In the genomic region with DNA sequence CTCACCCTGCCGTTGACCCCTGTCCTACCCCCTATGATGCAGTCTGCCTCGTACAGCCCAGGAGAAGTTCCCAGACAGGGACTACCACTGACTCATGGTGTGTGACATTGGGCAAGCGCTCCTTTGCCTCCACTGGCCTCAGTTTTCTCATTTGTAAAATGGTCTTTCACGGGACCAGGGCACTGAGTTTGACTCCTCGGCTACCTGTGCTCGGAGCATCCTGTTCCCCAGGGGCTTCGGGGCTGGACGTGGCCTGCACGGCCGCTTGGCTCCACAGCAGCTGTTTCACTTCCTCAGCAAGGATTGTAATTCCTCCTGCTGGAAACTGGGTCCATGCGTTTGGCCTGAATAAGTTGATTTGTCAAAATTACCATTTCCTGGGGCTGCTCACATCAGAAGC, we compare ENCODE assay signal across 16 cellular contexts.
"Had no signal": no experiment of that assay in that cellular context is flagged by ENCODE, and none has a peak within 500 bp of the region (broad histone marks: within the 10 kb centered on the region; RNA-seq: fewer than 3 reads in every experiment).

No MANE protein-coding gene starts in this region.

- H3K4me3 Mint-ChIP-seq: activated naive CD4-positive, alpha-beta T cell treated with anti-CD3 and anti-CD28 coated beads, Interleukin-2, amount 10 ng/mL, durations not matched to agents 7 days and 5 days; activated T-helper 17 cell treated with anti-CD3 and anti-CD28 coated beads, Interleukin-2, amount 50 U/mL, for 72 hours; dendritic cell treated with granulocyte-macrophage colony-stimulating factor and Interleukin-4, amounts not matched to agents 40 ng/mL and 50 ng/mL, for 4 days; nephron had no signal

- H3K27me3 ChIP-seq: ascending aorta, breast epithelium, gastrocnemius medialis, heart left ventricle had no signal

- H3K9me3 Mint-ChIP-seq: dendritic cell treated with granulocyte-macrophage colony-stimulating factor and Interleukin-4, amounts not matched to agents 40 ng/mL and 50 ng/mL, for 4 days had no signal

- H3K4me1 Mint-ChIP-seq: activated naive CD4-positive, alpha-beta T cell treated with anti-CD3 and anti-CD28 coated beads, Interleukin-2, amount 10 ng/mL, durations not matched to agents 7 days and 5 days; activated T-helper 17 cell treated with anti-CD3 and anti-CD28 coated beads, Interleukin-2, amount 50 U/mL, for 72 hours; nephron had no signal

- H3K4me1 ChIP-seq: ascending aorta, breast epithelium, gastrocnemius medialis, heart left ventricle had no signal

- H3K9me3 ChIP-seq: ascending aorta, breast epithelium, gastrocnemius medialis had no signal

- H3K27ac ChIP-seq: ascending aorta, breast epithelium, gastrocnemius medialis, heart left ventricle had no signal

- H3K36me3 Mint-ChIP-seq: activated naive CD4-positive, alpha-beta T cell treated with anti-CD3 and anti-CD28 coated beads, Interleukin-2, amount 10 ng/mL, durations not matched to agents 7 days and 5 days had no signal

- H3K27ac Mint-ChIP-seq: activated naive CD4-positive, alpha-beta T cell treated with anti-CD3 and anti-CD28 coated beads, Interleukin-2, amount 10 ng/mL, durations not matched to agents 7 days and 5 days; activated T-helper 17 cell treated with anti-CD3 and anti-CD28 coated beads, Interleukin-2, amount 50 U/mL, for 72 hours; dendritic cell treated with granulocyte-macrophage colony-stimulating factor and Interleukin-4, amounts not matched to agents 40 ng/mL and 50 ng/mL, for 4 days; nephron had no signal

- DNase-seq: activated CD4-positive, alpha-beta T cell treated with anti-CD3 and anti-CD28 coated beads, Interleukin-2, amount 50 U/mL, for 1 hour; activated CD4-positive, CD25-positive, alpha-beta regulatory T cell; activated naive CD4-positive, alpha-beta T cell treated with anti-CD3 and anti-CD28 coated beads, Interleukin-2, amount 10 ng/mL, durations not matched to agents 7 days and 5 days; activated T-cell treated with anti-CD3 and anti-CD28 coated beads for 4 hours; gastrocnemius medialis; left colon; occipital lobe; stimulated activated CD4-positive, alpha-beta T cell treated with anti-CD3 and anti-CD28 coated beads, Interleukin-12 subunit alpha, Interleukin-12 subunit beta, amount 100 ng/mL, for 4 hours; stimulated activated CD4-positive, alpha-beta T cell treated with anti-CD3 and anti-CD28 coated beads, Interleukin-2, amount 100 ng/mL, for 24 hours; SW 1271 had no signal

- H3K36me3 ChIP-seq: ascending aorta, breast epithelium, gastrocnemius medialis, heart left ventricle had no signal

- H3K4me3 ChIP-seq: ascending aorta, breast epithelium, gastrocnemius medialis, heart left ventricle had no signal
